Comparison of ENCODE assay signal across 25 cellular contexts in genomic region chr3:126277629-126278378, GRCh38.
A peak's percentile ranks its signal among the peaks of the same experiment; 100 is the strongest.
DNase-seq lines count a peak whose midpoint lies in the region; ATAC-seq and FAIRE-seq lines count a peak whose summit lies in the region.
"Had no signal": no experiment of that assay in that cellular context is flagged by ENCODE, and none has a peak within 500 bp of the region (broad histone marks: within the 10 kb centered on the region; RNA-seq: fewer than 3 reads in every experiment).

No MANE protein-coding gene starts in this region.

- H3K4me3 Mint-ChIP-seq in activated naive CD8-positive, alpha-beta T cell treated with anti-CD3 and anti-CD28 coated beads, Interleukin-2, amount 50 U/mL, for 24 hours: no peak overlapping the region
- H3K4me3 Mint-ChIP-seq in activated naive CD8-positive, alpha-beta T cell treated with anti-CD3 and anti-CD28 coated beads for 36 hours: no peak overlapping the region
- no peak overlapping the region for H3K4me3 Mint-ChIP-seq in stimulated activated naive B cell treated with anti-CD40 and anti-IgM and Interleukin-4, amounts not matched to agents 10 μg/mL and 1 μg/mL and 100 μg/mL, for 72 hours
- H3K4me3 Mint-ChIP-seq: activated naive CD4-positive, alpha-beta T cell treated with anti-CD3 and anti-CD28 coated beads, Interleukin-2, amount 50 U/mL, for 24 hours; activated T-cell treated with anti-CD3 and anti-CD28 coated beads, Interleukin-2, amount 50 U/mL, for 72 hours; B cell; H9 had no signal

- no peaks in the 10 kb centered on the region for H3K9me3 Mint-ChIP-seq in activated naive CD8-positive, alpha-beta T cell treated with anti-CD3 and anti-CD28 coated beads, Interleukin-2, amount 50 U/mL, for 24 hours
- no peaks in the 10 kb centered on the region for H3K9me3 Mint-ChIP-seq in activated naive CD8-positive, alpha-beta T cell treated with anti-CD3 and anti-CD28 coated beads for 36 hours
- H3K9me3 Mint-ChIP-seq in stimulated activated naive B cell treated with anti-CD40 and anti-IgM and Interleukin-4, amounts not matched to agents 10 μg/mL and 1 μg/mL and 100 μg/mL, for 72 hours: peaks cover 0 to 4% of the 10 kb centered on the region in 2 donors
- H3K9me3 Mint-ChIP-seq: activated naive CD4-positive, alpha-beta T cell treated with anti-CD3 and anti-CD28 coated beads, Interleukin-2, amount 50 U/mL, for 24 hours; activated T-cell treated with anti-CD3 and anti-CD28 coated beads, Interleukin-2, amount 50 U/mL, for 72 hours had no signal

- ATAC-seq in activated naive CD8-positive, alpha-beta T cell treated with anti-CD3 and anti-CD28 coated beads, Interleukin-2, amount 50 U/mL, for 24 hours: peak; percentile 7
- ATAC-seq in stimulated activated naive B cell treated with anti-CD40 and anti-IgM and Interleukin-4, amounts not matched to agents 10 μg/mL and 1 μg/mL and 100 μg/mL, for 72 hours (replicated peaks): no peak
- ATAC-seq: activated CD4-positive, CD25-positive, alpha-beta regulatory T cell treated with anti-CD3 and anti-CD28 coated beads, Interleukin-2, amount 50 U/mL, for 24 hours; activated T-cell treated with anti-CD3 and anti-CD28 coated beads, Interleukin-2, amount 50 U/mL, for 72 hours; body of pancreas; SK-N-SH treated with all-trans-retinoic acid at 6 μM for 48 hours; stimulated activated naive CD8-positive, alpha-beta T cell treated with anti-CD3 and anti-CD28 coated beads, Interleukin-15, Interleukin-2, amounts not matched to agents 100 U/mL and 50 U/mL, for 24 hours had no signal

- H3K27ac Mint-ChIP-seq in activated naive CD8-positive, alpha-beta T cell treated with anti-CD3 and anti-CD28 coated beads, Interleukin-2, amount 50 U/mL, for 24 hours: no peak overlapping the region
- no peak overlapping the region for H3K27ac Mint-ChIP-seq in activated naive CD8-positive, alpha-beta T cell treated with anti-CD3 and anti-CD28 coated beads for 36 hours
- H3K27ac Mint-ChIP-seq in stimulated activated naive B cell treated with anti-CD40 and anti-IgM and Interleukin-4, amounts not matched to agents 10 μg/mL and 1 μg/mL and 100 μg/mL, for 72 hours: no peak overlapping the region
- H3K27ac Mint-ChIP-seq: activated naive CD4-positive, alpha-beta T cell treated with anti-CD3 and anti-CD28 coated beads, Interleukin-2, amount 50 U/mL, for 24 hours; activated T-cell treated with anti-CD3 and anti-CD28 coated beads, Interleukin-2, amount 50 U/mL, for 72 hours; B cell; H9 had no signal

- peak; percentile 9 for FAIRE-seq in urothelium cell line (lab: Jason Lieb, UNC)

- peaks cover 17% of the 10 kb centered on the region for H3K27me3 Mint-ChIP-seq in activated naive CD8-positive, alpha-beta T cell treated with anti-CD3 and anti-CD28 coated beads, Interleukin-2, amount 50 U/mL, for 24 hours
- peaks cover 36% of the 10 kb centered on the region for H3K27me3 Mint-ChIP-seq in activated naive CD8-positive, alpha-beta T cell treated with anti-CD3 and anti-CD28 coated beads for 36 hours
- peaks cover 31 to 43% of the 10 kb centered on the region in 2 donors for H3K27me3 Mint-ChIP-seq in stimulated activated naive B cell treated with anti-CD40 and anti-IgM and Interleukin-4, amounts not matched to agents 10 μg/mL and 1 μg/mL and 100 μg/mL, for 72 hours

- H3K4me1 Mint-ChIP-seq in activated naive CD8-positive, alpha-beta T cell treated with anti-CD3 and anti-CD28 coated beads, Interleukin-2, amount 50 U/mL, for 24 hours: no peaks in the 10 kb centered on the region
- H3K4me1 Mint-ChIP-seq in activated naive CD8-positive, alpha-beta T cell treated with anti-CD3 and anti-CD28 coated beads for 36 hours: no peaks in the 10 kb centered on the region
- no peaks in the 10 kb centered on the region for H3K4me1 Mint-ChIP-seq in stimulated activated naive B cell treated with anti-CD40 and anti-IgM and Interleukin-4, amounts not matched to agents 10 μg/mL and 1 μg/mL and 100 μg/mL, for 72 hours
- H3K4me1 Mint-ChIP-seq: activated naive CD4-positive, alpha-beta T cell treated with anti-CD3 and anti-CD28 coated beads, Interleukin-2, amount 50 U/mL, for 24 hours; B cell had no signal

- H3K36me3 Mint-ChIP-seq in activated naive CD8-positive, alpha-beta T cell treated with anti-CD3 and anti-CD28 coated beads, Interleukin-2, amount 50 U/mL, for 24 hours (ENCODE audit: low read depth): no peaks in the 10 kb centered on the region
- H3K36me3 Mint-ChIP-seq in activated naive CD8-positive, alpha-beta T cell treated with anti-CD3 and anti-CD28 coated beads for 36 hours: no peaks in the 10 kb centered on the region
- peaks cover 0 to 1% of the 10 kb centered on the region in 2 donors for H3K36me3 Mint-ChIP-seq in stimulated activated naive B cell treated with anti-CD40 and anti-IgM and Interleukin-4, amounts not matched to agents 10 μg/mL and 1 μg/mL and 100 μg/mL, for 72 hours
- H3K36me3 Mint-ChIP-seq: activated naive CD4-positive, alpha-beta T cell treated with anti-CD3 and anti-CD28 coated beads, Interleukin-2, amount 50 U/mL, for 24 hours had no signal

- DNase-seq in activated naive CD8-positive, alpha-beta T cell treated with anti-CD3 and anti-CD28 coated beads, Interleukin-2, amount 50 U/mL, for 24 hours: no peak
- no peak for DNase-seq in activated naive CD8-positive, alpha-beta T cell treated with anti-CD3 and anti-CD28 coated beads for 36 hours
- DNase-seq in fibroblast of gingiva (ENCODE audit: low read depth): peak; percentile 57
- DNase-seq in midbrain (lab: John Stamatoyannopoulos, UW): peak; percentile 30
- DNase-seq in urothelium cell line (ENCODE audit: low spot score): no peak
- no peak for DNase-seq in UCSD-AML1 (lab: John Stamatoyannopoulos, UW; ENCODE audit: unreplicated experiment)
- DNase-seq in stimulated activated naive B cell treated with anti-CD40 and anti-IgM and Interleukin-4, amounts not matched to agents 10 μg/mL and 1 μg/mL and 100 μg/mL, for 72 hours: no peak
- DNase-seq in NCI-H2227 (lab: John Stamatoyannopoulos, UW; ENCODE audit: unreplicated experiment): no peak
- DNase-seq: 8988T; activated T-cell treated with anti-CD3 and anti-CD28 coated beads, Interleukin-2, amount 50 U/mL, for 72 hours; body of pancreas; DMS79 treated with DMSO at 0.1 percent for 48 hours; H9; heart right ventricle; Karpas-422; NCI-H2107; NCI-H524; stimulated activated CD4-positive, alpha-beta T cell treated with anti-CD3 and anti-CD28 coated beads, Interleukin-1b, Interleukin-23, amount 100 ng/mL, for 48 hours; stimulated activated naive CD8-positive, alpha-beta T cell treated with anti-CD3 and anti-CD28 coated beads, Interleukin-15, Interleukin-2, amounts not matched to agents 100 U/mL and 50 U/mL, for 24 hours; T-helper 9 cell; transverse colon had no signal

Comparison
In these comparisons a context has a peak if more than half of its experiments do, and no peak if none do; other contexts are left out.
1. DNase-seq: peak in fibroblast of gingiva (single experiment) and midbrain (single experiment); none in activated naive CD8-positive, alpha-beta T cell treated with anti-CD3 and anti-CD28 coated beads, Interleukin-2, amount 50 U/mL, for 24 hours (single experiment), activated naive CD8-positive, alpha-beta T cell treated with anti-CD3 and anti-CD28 coated beads for 36 hours (single experiment), urothelium cell line (single experiment), UCSD-AML1 (single experiment), stimulated activated naive B cell treated with anti-CD40 and anti-IgM and Interleukin-4, amounts not matched to agents 10 μg/mL and 1 μg/mL and 100 μg/mL, for 72 hours (single experiment) and NCI-H2227 (single experiment).